ENCODE assay signal across 27 cellular contexts in the genomic region with DNA sequence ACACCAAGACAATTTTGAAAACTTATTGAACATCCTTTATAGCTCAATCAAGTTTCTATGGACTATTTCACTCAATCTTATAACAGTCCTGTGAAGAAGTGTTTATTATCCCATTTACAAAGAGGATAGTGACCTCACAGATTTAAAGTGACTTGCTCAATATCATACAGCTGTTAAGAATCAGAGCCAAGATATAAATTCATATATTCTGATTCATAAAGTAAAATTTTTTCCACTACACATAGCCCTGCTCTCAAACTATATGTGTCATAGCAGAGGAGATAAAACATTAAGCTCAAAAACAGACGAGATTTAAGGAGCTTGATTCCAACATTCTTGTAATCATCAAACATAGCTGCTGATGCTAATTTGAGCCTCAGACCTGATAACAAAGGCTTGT.
DNase-seq lines count a peak whose midpoint lies in the region; ATAC-seq and TF ChIP-seq lines count a peak whose summit lies in the region.
"Had no signal": no experiment of that assay in that cellular context is flagged by ENCODE, and none has a peak within 500 bp of the region (broad histone marks: within the 10 kb centered on the region; RNA-seq: fewer than 3 reads in every experiment).

No MANE protein-coding gene starts in this region.

- intact Hi-C loops in MCF 10A (cut with micrococcal nuclease) = no loop called here
- intact Hi-C loops in breast epithelium (cut with DNase I; ENCODE audit: low total_unique reads) = no loop called here

- no peak for ATAC-seq in HG02588 (IDR thresholded peaks at IDR 0.05; ENCODE audit: unreplicated experiment)
- ATAC-seq: activated CD8-positive, alpha-beta T cell treated with anti-CD3 and anti-CD28 coated beads, Interleukin-2, amount 10 ng/mL, durations not matched to agents 7 days and 5 days; CD8-positive, alpha-beta T cell; esophagus mucosa; Panc1 had no signal

- DNase-seq in MCF 10A (ENCODE audit: unreplicated experiment) (no peak), breast epithelium (ENCODE audit: low spot score in 2 of 2) (no peak), amniotic stem cell (lab: John Stamatoyannopoulos, UW) (peak; percentile 43), fibroblast of mammary gland (ENCODE audit: low read depth) (peak; percentile 28), stromal cell of bone marrow (ENCODE audit: low read depth) (peak; percentile 29), KG1 (lab: John Stamatoyannopoulos, UW) (no peak), erythroblast (lab: John Stamatoyannopoulos, UW) (no peak)
- DNase-seq: activated CD4-positive, alpha-beta T cell treated with anti-CD3 and anti-CD28 coated beads for 1 hour; activated CD8-positive, alpha-beta T cell treated with anti-CD3 and anti-CD28 coated beads, Interleukin-2, amount 10 ng/mL, durations not matched to agents 7 days and 5 days; activated naive CD4-positive, alpha-beta T cell treated with Interleukin-2 at 50 U/mL for 16 hours; activated T-cell treated with anti-CD3 and anti-CD28 coated beads, Interleukin-2, amount 50 U/mL, for 1 hour; aorta; CD8-positive, alpha-beta T cell; DMS 273 treated with DMSO at 0.1 percent for 48 hours; effector CD8-positive, alpha-beta T cell; glutamatergic neuron; NCI-H1436; NCI-H524; NK-92 treated with Interleukin-12 subunit alpha and Interleukin-12 subunit beta, amount 100 ng/mL, for 24 hours; sigmoid colon; SJCRH30; stimulated activated CD8-positive, alpha-beta memory T cell treated with anti-CD3 and anti-CD28 coated beads, Interleukin-4, amount 100 ng/mL, for 48 hours had no signal

- BruUV-seq in MCF 10A (replicated peaks; lab: Mats Ljungman, UMichigan) = no TSS peak

- TF ChIP-seq CTCF in MCF 10A (IDR thresholded peaks at IDR 0.05; ENCODE audit: unreplicated experiment) (no peak), breast epithelium (IDR thresholded peaks at IDR 0.05) (no peak), fibroblast of mammary gland (conservative IDR thresholded peaks at IDR 0.05; ENCODE audit: control insufficient read depth, insufficient read depth, low read depth, low read length) (no peak)

- POLR2A ChIA-PET in MCF 10A (lab: Yijun Ruan, JAX) = interaction anchor here (1.3 to 2.2 kb wide), 2 partner anchors 19 to 66 kb away, joined by 7 read pairs; no protein-coding TSS in a partner anchor

- H3K4me3 Mint-ChIP-seq in MCF 10A (ENCODE audit: unreplicated experiment) = no peak overlapping the region
- H3K4me3 Mint-ChIP-seq: activated CD8-positive, alpha-beta T cell treated with anti-CD3 and anti-CD28 coated beads, Interleukin-2, amount 10 ng/mL, durations not matched to agents 7 days and 5 days; CD8-positive, alpha-beta T cell; neural progenitor cell had no signal

- TF ChIP-seq POLR2A in breast epithelium (IDR thresholded peaks at IDR 0.05) = no peak
- TF ChIP-seq POLR2A in erythroblast (IDR thresholded peaks at IDR 0.05; ENCODE audit: low read length) = no peak

- no peaks in the 10 kb centered on the region for H3K9me3 Mint-ChIP-seq in MCF 10A (ENCODE audit: unreplicated experiment)
- H3K9me3 Mint-ChIP-seq: CD8-positive, alpha-beta T cell; neural progenitor cell had no signal

- H3K27ac ChIP-seq in breast epithelium = no peak overlapping the region
- H3K27ac ChIP-seq: neural progenitor cell, sigmoid colon, SJCRH30 had no signal

- no peaks in the 10 kb centered on the region for H3K9me3 ChIP-seq in breast epithelium
- H3K9me3 ChIP-seq: sigmoid colon, SJCRH30 had no signal

- no peaks in the 10 kb centered on the region for H3K27me3 Mint-ChIP-seq in MCF 10A (ENCODE audit: insufficient read depth, unreplicated experiment)
- H3K27me3 Mint-ChIP-seq: progenitor cell of endocrine pancreas had no signal

- H3K4me3 ChIP-seq in breast epithelium (no peak overlapping the region), fibroblast of mammary gland (ENCODE audit: control insufficient read depth, low read depth, low read length) (no peak overlapping the region)
- H3K4me3 ChIP-seq: neural progenitor cell, sigmoid colon, SJCRH30 had no signal

- no peaks in the 10 kb centered on the region for H3K4me1 ChIP-seq in breast epithelium
- H3K4me1 ChIP-seq: neural progenitor cell had no signal

- peaks cover 19% of the 10 kb centered on the region for H3K36me3 Mint-ChIP-seq in MCF 10A (ENCODE audit: insufficient read depth, unreplicated experiment)

- H3K4me1 Mint-ChIP-seq in MCF 10A (ENCODE audit: insufficient read depth, unreplicated experiment) = peaks cover 27% of the 10 kb centered on the region
- H3K4me1 Mint-ChIP-seq: neural progenitor cell had no signal

- CTCF ChIA-PET in MCF 10A (lab: Yijun Ruan, JAX) = interaction anchor here (0.9 to 1.8 kb wide), 3 partner anchors 13 to 139 kb away, joined by 3 to 7 read pairs (median 3); no protein-coding TSS in a partner anchor

- no peaks in the 10 kb centered on the region for H3K27me3 ChIP-seq in breast epithelium
- H3K27me3 ChIP-seq: neural progenitor cell, sigmoid colon, SJCRH30 had no signal

- H3K36me3 ChIP-seq in breast epithelium = no peaks in the 10 kb centered on the region
- H3K36me3 ChIP-seq: neural progenitor cell, SJCRH30 had no signal

- H3K27ac Mint-ChIP-seq in MCF 10A (ENCODE audit: low read depth, unreplicated experiment) = peak overlapping the region; percentile 59
- H3K27ac Mint-ChIP-seq: activated CD8-positive, alpha-beta T cell treated with anti-CD3 and anti-CD28 coated beads, Interleukin-2, amount 10 ng/mL, durations not matched to agents 7 days and 5 days; CD8-positive, alpha-beta T cell; neural progenitor cell; progenitor cell of endocrine pancreas had no signal

Comparison
In these comparisons a context has a peak if more than half of its experiments do, and no peak if none do; other contexts are left out.
1. DNase-seq: peak in amniotic stem cell (single experiment), fibroblast of mammary gland (single experiment) and stromal cell of bone marrow (single experiment); none in MCF 10A (single experiment), breast epithelium (0 of 2), KG1 (single experiment) and erythroblast (0 of 2).